In genomic region chr1:165816801-165817497, GRCh38 we compare ENCODE assay signal across 18 cellular contexts.
"Had no signal": no experiment of that assay in that cellular context is flagged by ENCODE, and none has a peak within 500 bp of the region (broad histone marks: within the 10 kb centered on the region; RNA-seq: fewer than 3 reads in every experiment).

No MANE protein-coding gene starts in this region.

- ATAC-seq: left lobe of liver; natural killer cell treated with Interleukin-12 subunit alpha and Interleukin-12 subunit beta and Interleukin-15 and Interleukin-18, amount 100 ng/mL, for 72 hours; psoas muscle; right cardiac atrium; stimulated activated naive CD8-positive, alpha-beta T cell treated with anti-CD3 and anti-CD28 coated beads, Interleukin-15, amount 100 ng/mL, for 72 hours; T-helper 17 cell had no signal

- DNase-seq: activated CD4-positive, alpha-beta T cell treated with anti-CD3 and anti-CD28 coated beads for 1 hour; activated naive CD4-positive, alpha-beta T cell treated with Interleukin-2 at 50 U/mL for 16 hours; activated naive CD8-positive, alpha-beta T cell treated with anti-CD3 and anti-CD28 coated beads for 36 hours; activated T-cell treated with anti-CD3 and anti-CD28 coated beads, Interleukin-2, amount 50 U/mL, for 1 hour; amniotic stem cell; cortex of kidney; heart right ventricle; kidney; mammary epithelial cell; ovary; psoas muscle; right cardiac atrium; stimulated activated CD4-positive, alpha-beta T cell treated with anti-CD3 and anti-CD28 coated beads, Interleukin-1b, Interleukin-23, amount 100 ng/mL, for 48 hours; stimulated activated naive CD8-positive, alpha-beta T cell treated with anti-CD3 and anti-CD28 coated beads, Interleukin-15, amount 100 ng/mL, for 72 hours; SW 1271; T-helper 17 cell had no signal
